In genomic region chr6:149889321-149889720, GRCh38 we compare ENCODE assay signal across 25 cellular contexts. TPM values are rescaled to one million over a fixed set of nuclear protein-coding genes. Genes with fewer than 3 reads are reported as not detected.
DNase-seq lines count a peak whose midpoint lies in the region; ATAC-seq, FAIRE-seq and TF ChIP-seq lines count a peak whose summit lies in the region.
"Had no signal": no experiment of that assay in that cellular context is flagged by ENCODE, and none has a peak within 500 bp of the region (broad histone marks: within the 10 kb centered on the region; RNA-seq: fewer than 3 reads in every experiment).

No MANE protein-coding gene starts in this region.

- TF ChIP-seq CTCF in epithelial cell of esophagus (IDR thresholded peaks at IDR 0.05; ENCODE audit: insufficient read depth, low read depth, low read length, missing control alignments): no peak
- no peak for TF ChIP-seq CTCF in keratinocyte (optimal IDR thresholded peaks at IDR 0.05 in 1 of 3, IDR thresholded peaks at IDR 0.05 in 1 of 3, conservative IDR thresholded peaks at IDR 0.05 in 1 of 3; ENCODE audit: extremely low read depth in 1 of 3, insufficient read depth in 2 of 3, low read length in 3 of 3)
- no peak for TF ChIP-seq CTCF in type B pancreatic cell (conservative IDR thresholded peaks at IDR 0.05)
- no peak for TF ChIP-seq CTCF in heart left ventricle (IDR thresholded peaks at IDR 0.05)

- no peaks in the 10 kb centered on the region for H3K9me1 ChIP-seq in keratinocyte (ENCODE audit: control insufficient read depth, extremely low read depth, insufficient read depth, low read length)

- H3K9ac ChIP-seq in keratinocyte (ENCODE audit: control insufficient read depth, extremely low read depth, insufficient read depth, low read length): no peak overlapping the region
- H3K9ac ChIP-seq: BLaER1 had no signal

- intact Hi-C loops in heart left ventricle (cut with DNase I): no loop called here

- 72 to 91% (median 77%) methylated on average over 7 of the region's 7 CpGs for WGBS in heart left ventricle, 4 donors

- dilution Hi-C loops in keratinocyte (cut with MboI; ENCODE audit: extremely low pct_ligation_motif_present, low sequenced_read_pairs): no loop called here

- FAIRE-seq in keratinocyte (lab: Jason Lieb, UNC): no peak
- FAIRE-seq: GM12891, GM18507 had no signal

- no peaks in the 10 kb centered on the region for H4K20me1 ChIP-seq in keratinocyte (ENCODE audit: control insufficient read depth, extremely low read depth, insufficient read depth, low read length)
- H4K20me1 ChIP-seq: BLaER1 had no signal

- peak; percentile 8 for DNase-seq in NCI-H345 (lab: John Stamatoyannopoulos, UW)
- DNase-seq in NCI-H345 treated with DMSO at 0.1 percent for 48 hours (lab: John Stamatoyannopoulos, UW; ENCODE audit: unreplicated experiment): no peak
- peak; percentile 43 for DNase-seq in epithelial cell of esophagus (ENCODE audit: low read depth)
- no peak for DNase-seq in keratinocyte (ENCODE audit: low read depth, low spot score)
- no peak for DNase-seq in type B pancreatic cell (ENCODE audit: extremely low spot score, unreplicated experiment)
- no peak for DNase-seq in heart left ventricle
- DNase-seq in activated gamma-delta T cell treated with Interleukin-2 at 50 U/mL for 16 hours: no peak
- no peak for DNase-seq in medulla oblongata (ENCODE audit: extremely low spot score)
- DNase-seq: 8988T; CD8-positive, alpha-beta memory T cell; DND-41; GDM1; KG1; MG63; NCI-H1092; NCI-H146; NCI-H2081 treated with DMSO at 0.1 percent for 48 hours; NCI-H2227 treated with DMSO at 0.1 percent for 48 hours; NK-92 treated with Interleukin-12 subunit alpha and Interleukin-12 subunit beta, amount 100 ng/mL, for 24 hours; OCI-M1 had no signal

- peaks cover 8% of the 10 kb centered on the region for H3K4me1 Mint-ChIP-seq in type B pancreatic cell (ENCODE audit: unreplicated experiment)
- H3K4me1 Mint-ChIP-seq: CD8-positive, alpha-beta memory T cell; GM23338 had no signal

- H3K4me1 ChIP-seq in keratinocyte (ENCODE audit: control insufficient read depth, extremely low read depth, insufficient read depth, low read length) (peaks cover 60% of the 10 kb centered on the region), heart left ventricle (no peaks in the 10 kb centered on the region)
- H3K4me1 ChIP-seq: BLaER1 had no signal

- H3K36me3 ChIP-seq in keratinocyte (ENCODE audit: control insufficient read depth in 2 of 2, extremely low read depth in 1 of 2, insufficient read depth in 2 of 2, low read length in 2 of 2) (no peaks in the 10 kb centered on the region), heart left ventricle (no peaks in the 10 kb centered on the region)
- H3K36me3 ChIP-seq: BLaER1 had no signal

- no peak overlapping the region for H2AFZ ChIP-seq in keratinocyte (ENCODE audit: control insufficient read depth, low read length)
- H2AFZ ChIP-seq: GM23338 had no signal

- H3K4me3 Mint-ChIP-seq in type B pancreatic cell: no peak overlapping the region
- H3K4me3 Mint-ChIP-seq: CD8-positive, alpha-beta memory T cell; GM23338 had no signal

- H3K27me3 Mint-ChIP-seq in type B pancreatic cell: peaks cover 35% of the 10 kb centered on the region

- no peaks in the 10 kb centered on the region for H3K79me2 ChIP-seq in keratinocyte (ENCODE audit: control insufficient read depth, insufficient read depth, low read length)

- no peak for ATAC-seq in heart left ventricle
- ATAC-seq: GM23338, HCT116 had no signal

- H3K27ac ChIP-seq in keratinocyte (ENCODE audit: control insufficient read depth, insufficient read depth, low read length) (peak overlapping the region; percentile 82), heart left ventricle (no peak overlapping the region)
- H3K27ac ChIP-seq: BLaER1 had no signal

- H3K9me3 ChIP-seq in keratinocyte (ENCODE audit: control insufficient read depth, low read depth, low read length): no peaks in the 10 kb centered on the region
- H3K9me3 ChIP-seq in heart left ventricle: no peaks in the 10 kb centered on the region
- H3K9me3 ChIP-seq: BLaER1, MG63 had no signal

- H3K27me3 ChIP-seq in keratinocyte (ENCODE audit: control insufficient read depth, extremely low read depth, insufficient read depth, low read length) (no peaks in the 10 kb centered on the region), heart left ventricle (no peaks in the 10 kb centered on the region)
- H3K27me3 ChIP-seq: BLaER1, MG63 had no signal

- H3K9me3 Mint-ChIP-seq in type B pancreatic cell: peaks cover 5% of the 10 kb centered on the region
- H3K9me3 Mint-ChIP-seq: CD8-positive, alpha-beta memory T cell; GM23338 had no signal

- no peak overlapping the region for H3K4me2 ChIP-seq in keratinocyte (ENCODE audit: control insufficient read depth, extremely low read depth, insufficient read depth, low read depth, low read length)
- H3K4me2 ChIP-seq: BLaER1, GM23338 had no signal

- no peaks in the 10 kb centered on the region for H3K36me3 Mint-ChIP-seq in type B pancreatic cell
- H3K36me3 Mint-ChIP-seq: CD8-positive, alpha-beta memory T cell had no signal

- H3K4me3 ChIP-seq in epithelial cell of esophagus (ENCODE audit: low read length) (no peak overlapping the region), keratinocyte (ENCODE audit: control insufficient read depth in 2 of 3, extremely low read depth in 1 of 3, insufficient read depth in 2 of 3, low read depth in 1 of 3, low read length in 3 of 3) (no peak overlapping the region), heart left ventricle (no peak overlapping the region)
- H3K4me3 ChIP-seq: BLaER1, GM23338, MG63 had no signal

- TF ChIP-seq POLR2A in heart left ventricle (IDR thresholded peaks at IDR 0.05): no peak

- H3K27ac Mint-ChIP-seq in type B pancreatic cell: peak overlapping the region; percentile 41
- H3K27ac Mint-ChIP-seq: GM23338 had no signal

RNA-seq across cellular contexts. Expression of gene RAET1E, which starts 8.6 kb away (rescaled TPM):
- polyA plus RNA-seq in keratinocyte (8.4 to 24.9 TPM (median 14.0 TPM) in 3 replicates), heart left ventricle (under 1 TPM in 1 of 2 donors, not detected in 1; 0.46 TPM)
- 19.2 TPM for polyA plus RNA-seq in keratinocyte (2011; ENCODE audit: low read depth)
- 7.7 and 14.8 TPM in 2 replicates for polyA plus RNA-seq in keratinocyte (2011; cell fraction: cytosol; rRNA removed)
- 29.0 and 31.6 TPM in 2 replicates for polyA plus RNA-seq in keratinocyte (2011; cell fraction: nucleus; rRNA removed)
- 4.6 and 45.2 TPM in 2 replicates for polyA plus RNA-seq in keratinocyte (2012; ENCODE audit: low replicate concordance)
- 2.3 to 20.6 TPM (median 5.9 TPM) in 3 replicates for polyA minus RNA-seq in keratinocyte
- polyA minus RNA-seq in keratinocyte (2011; cell fraction: cytosol; rRNA and poly(A)+ RNA removed): 2.3 TPM
- polyA minus RNA-seq in keratinocyte (2011; cell fraction: nucleus; rRNA and poly(A)+ RNA removed): 10.4 and 15.0 TPM in 2 replicates
- total RNA-seq in type B pancreatic cell (ENCODE audit: low replicate concordance) (1.2 TPM in 1 of 2 replicates, not detected in the other), heart left ventricle (1 to 10 TPM in 1 of 9 donors, under 1 TPM in 3, not detected in 5; 0.12 to 5.0 (median 0.50) TPM)
- total RNA-seq: CD8-positive, alpha-beta memory T cell; GM23338 had no signal
- polyA plus RNA-seq: CD8-positive, alpha-beta memory T cell; GM23338 had no signal

RNA-seq across cellular contexts. Expression of gene LRP11, which starts 25.2 kb away (rescaled TPM):
- polyA plus RNA-seq in keratinocyte: 26.4 to 49.2 TPM (median 31.1 TPM) in 3 replicates
- polyA plus RNA-seq in keratinocyte (2011; ENCODE audit: low read depth): 48.7 TPM
- 23.3 and 33.9 TPM in 2 replicates for polyA plus RNA-seq in keratinocyte (2011; cell fraction: cytosol; rRNA removed)
- 44.9 and 52.7 TPM in 2 replicates for polyA plus RNA-seq in keratinocyte (2011; cell fraction: nucleus; rRNA removed)
- 25.2 and 70.7 TPM in 2 replicates for polyA plus RNA-seq in keratinocyte (2012; ENCODE audit: low replicate concordance)
- 46.2 to 99.9 TPM (median 57.1 TPM) in 3 replicates for polyA minus RNA-seq in keratinocyte
- polyA minus RNA-seq in keratinocyte (2011; cell fraction: cytosol; rRNA and poly(A)+ RNA removed): 46.0 TPM
- polyA minus RNA-seq in keratinocyte (2011; cell fraction: nucleus; rRNA and poly(A)+ RNA removed): 46.4 and 66.9 TPM in 2 replicates
- total RNA-seq in type B pancreatic cell (ENCODE audit: low replicate concordance): 56.6 and 66.4 TPM in 2 replicates
- 10 to 100 TPM; 10.2 to 23.8 (median 13.2) TPM for total RNA-seq in heart left ventricle
- 1 to 10 TPM; 5.0 to 8.1 TPM for polyA plus RNA-seq in heart left ventricle

RNA-seq across cellular contexts. Expression of gene RAET1G, which starts 33.6 kb away (rescaled TPM):
- polyA plus RNA-seq in keratinocyte: 12.1 to 38.8 TPM (median 16.4 TPM) in 3 replicates
- polyA plus RNA-seq in keratinocyte (2011; ENCODE audit: low read depth): 69.8 TPM
- 25.0 and 34.7 TPM in 2 replicates for polyA plus RNA-seq in keratinocyte (2011; cell fraction: cytosol; rRNA removed)
- polyA plus RNA-seq in keratinocyte (2011; cell fraction: nucleus; rRNA removed): 76.7 and 78.1 TPM in 2 replicates
- 10.8 and 136 TPM in 2 replicates for polyA plus RNA-seq in keratinocyte (2012; ENCODE audit: low replicate concordance)
- polyA minus RNA-seq in keratinocyte: 4.8 to 21.9 TPM (median 12.4 TPM) in 3 replicates
- 14.6 TPM for polyA minus RNA-seq in keratinocyte (2011; cell fraction: cytosol; rRNA and poly(A)+ RNA removed)
- 15.8 and 23.7 TPM in 2 replicates for polyA minus RNA-seq in keratinocyte (2011; cell fraction: nucleus; rRNA and poly(A)+ RNA removed)
- total RNA-seq in type B pancreatic cell (ENCODE audit: low replicate concordance): 0.53 and 2.1 TPM in 2 replicates
- 1 to 10 TPM in 1 of 9 donors, under 1 TPM in 1, not detected in 7; 0.25 to 1.9 TPM for total RNA-seq in heart left ventricle
- under 1 TPM in 1 of 2 donors, not detected in 1; 0.22 TPM for polyA plus RNA-seq in heart left ventricle
- total RNA-seq: CD8-positive, alpha-beta memory T cell; GM23338 had no signal
- polyA plus RNA-seq: CD8-positive, alpha-beta memory T cell; GM23338 had no signal

RNA-seq across cellular contexts. Expression of gene ULBP2, which starts 52.5 kb away (rescaled TPM):
- 11.8 to 15.7 TPM (median 14.0 TPM) in 3 replicates for polyA plus RNA-seq in keratinocyte
- polyA plus RNA-seq in keratinocyte (2011; ENCODE audit: low read depth): 4.9 TPM
- polyA plus RNA-seq in keratinocyte (2011; cell fraction: cytosol; rRNA removed): 12.0 and 13.7 TPM in 2 replicates
- 33.5 and 35.2 TPM in 2 replicates for polyA plus RNA-seq in keratinocyte (2011; cell fraction: nucleus; rRNA removed)
- polyA plus RNA-seq in keratinocyte (2012; ENCODE audit: low replicate concordance): 8.1 and 11.0 TPM in 2 replicates
- 6.8 to 12.5 TPM (median 7.4 TPM) in 3 replicates for polyA minus RNA-seq in keratinocyte
- polyA minus RNA-seq in keratinocyte (2011; cell fraction: cytosol; rRNA and poly(A)+ RNA removed): 9.2 TPM
- polyA minus RNA-seq in keratinocyte (2011; cell fraction: nucleus; rRNA and poly(A)+ RNA removed): 6.9 and 7.6 TPM in 2 replicates
- total RNA-seq in type B pancreatic cell (ENCODE audit: low replicate concordance): 1.4 TPM in 1 of 2 replicates, not detected in the other
- total RNA-seq in heart left ventricle: 1 to 10 TPM in 3 of 9 donors, under 1 TPM in 6; 0.27 to 2.3 (median 0.85) TPM
- polyA plus RNA-seq in heart left ventricle: 1 to 10 TPM in 1 of 2 donors, under 1 TPM in 1; 0.34 to 3.7 TPM
- total RNA-seq: GM23338 had no signal
- polyA plus RNA-seq: GM23338 had no signal

Comparison
In these comparisons a context has a peak if more than half of its experiments do, and no peak if none do; other contexts are left out.
1. DNase-seq: peak in NCI-H345 (single experiment) and epithelial cell of esophagus (single experiment); none in NCI-H345 treated with DMSO at 0.1 percent for 48 hours (single experiment), keratinocyte (single experiment), type B pancreatic cell (single experiment), heart left ventricle (0 of 5), activated gamma-delta T cell treated with Interleukin-2 at 50 U/mL for 16 hours (single experiment) and medulla oblongata (single experiment).